16 cellular contexts compared by ENCODE assay signal in the genomic region with DNA sequence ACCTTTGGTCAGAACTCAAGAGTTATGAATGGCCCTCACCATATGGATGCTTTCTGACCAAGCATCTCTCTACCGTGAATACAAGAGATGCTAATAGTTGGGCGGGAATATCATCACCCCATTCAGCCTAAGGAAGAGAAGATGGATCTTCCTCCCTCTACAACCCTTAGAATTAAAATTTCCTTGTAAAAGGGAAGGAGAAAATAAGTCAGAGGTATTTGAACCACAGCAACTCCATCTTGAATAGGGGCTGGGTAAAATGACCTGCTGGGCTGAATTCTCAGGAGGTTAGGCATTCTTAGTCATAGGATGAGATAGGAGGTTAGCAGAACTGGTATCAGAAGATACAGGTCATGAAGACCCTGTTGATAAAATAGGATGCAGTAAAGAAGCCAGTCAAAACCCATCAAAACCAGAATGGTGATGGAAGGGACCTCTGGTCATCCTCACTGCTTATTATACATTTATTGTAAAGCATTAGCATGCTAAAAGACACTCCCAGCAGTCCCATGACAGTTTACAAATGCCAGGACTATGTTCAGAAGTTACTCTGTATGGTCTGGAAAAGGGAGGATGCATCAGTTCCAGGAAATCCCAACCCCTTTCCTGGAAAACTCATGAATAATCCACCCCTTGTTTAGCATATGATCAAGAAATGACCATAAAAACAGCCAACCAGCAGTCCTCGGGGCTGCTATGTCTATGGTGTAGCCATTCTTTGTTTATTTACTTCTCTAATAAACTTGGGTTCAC.
DNase-seq lines count a peak whose midpoint lies in the region; ATAC-seq and TF ChIP-seq lines count a peak whose summit lies in the region.
"Had no signal": no experiment of that assay in that cellular context is flagged by ENCODE, and none has a peak within 500 bp of the region (broad histone marks: within the 10 kb centered on the region; RNA-seq: fewer than 3 reads in every experiment).

No MANE protein-coding gene starts in this region.

- no peak overlapping the region for H3K4me3 Mint-ChIP-seq in activated CD4-positive, alpha-beta T cell treated with anti-CD3 and anti-CD28 coated beads, Interleukin-2, amount 10 ng/mL, durations not matched to agents 24 days and 14 days
- H3K4me3 Mint-ChIP-seq in endodermal cell: no peak overlapping the region
- H3K4me3 Mint-ChIP-seq: CD4-positive, CD25-positive, alpha-beta regulatory T cell had no signal

- peak; percentile 21 for DNase-seq in activated CD4-positive, alpha-beta T cell treated with anti-CD3 and anti-CD28 coated beads, Interleukin-2, amount 10 ng/mL, durations not matched to agents 24 days and 14 days
- DNase-seq in activated CD4-positive, alpha-beta T cell treated with anti-CD3 and anti-CD28 coated beads for 4 hours: no peak
- peak; percentile 3 for DNase-seq in fibroblast of gingiva (ENCODE audit: low read depth)
- DNase-seq in fibroblast of villous mesenchyme (ENCODE audit: low read depth): peak; percentile 57
- no peak for DNase-seq in endodermal cell
- DNase-seq: Calu3; CD4-positive, CD25-positive, alpha-beta regulatory T cell; DMS 273 treated with DMSO at 0.1 percent for 48 hours had no signal

- no peak overlapping the region for H3K27ac Mint-ChIP-seq in activated CD4-positive, alpha-beta T cell treated with anti-CD3 and anti-CD28 coated beads, Interleukin-2, amount 10 ng/mL, durations not matched to agents 24 days and 14 days
- H3K27ac Mint-ChIP-seq in endodermal cell: no peak overlapping the region

- ATAC-seq in GM18907 (IDR thresholded peaks at IDR 0.05; ENCODE audit: unreplicated experiment) (no peak), HG03159 (IDR thresholded peaks at IDR 0.05; ENCODE audit: unreplicated experiment) (no peak), GM18868 (IDR thresholded peaks at IDR 0.05; ENCODE audit: unreplicated experiment) (no peak)
- ATAC-seq: GM12878, HCT116 had no signal

- no peaks in the 10 kb centered on the region for H3K9me3 ChIP-seq in endodermal cell (ENCODE audit: control insufficient read depth, low read length)

- H3K4me3 ChIP-seq in fibroblast of villous mesenchyme (ENCODE audit: low read depth, low read length) (no peak overlapping the region), endodermal cell (ENCODE audit: low read length) (no peak overlapping the region)
- H3K4me3 ChIP-seq: BLaER1 treated with 17β-estradiol and CSF1 and Interleukin-3, amounts not matched to agents 10 nM and 100 nM; GM12878 had no signal

- H3K9ac ChIP-seq in endodermal cell (ENCODE audit: extremely low read depth, low read length, poor library complexity, severe bottlenecking): no peak overlapping the region
- H3K9ac ChIP-seq: BLaER1 treated with 17β-estradiol and CSF1 and Interleukin-3, amounts not matched to agents 10 nM and 100 nM had no signal

- H3K27me3 ChIP-seq in endodermal cell (ENCODE audit: control insufficient read depth, insufficient read depth, low read length, poor library complexity, severe bottlenecking): no peaks in the 10 kb centered on the region
- H3K27me3 ChIP-seq: BLaER1 treated with 17β-estradiol and CSF1 and Interleukin-3, amounts not matched to agents 10 nM and 100 nM had no signal

- no peak overlapping the region for H3K27ac ChIP-seq in endodermal cell (ENCODE audit: low read depth, low read length)
- H3K27ac ChIP-seq: 22Rv1; BLaER1 treated with 17β-estradiol and CSF1 and Interleukin-3, amounts not matched to agents 10 nM and 100 nM; HL-60 had no signal

- H3K4me1 Mint-ChIP-seq in activated CD4-positive, alpha-beta T cell treated with anti-CD3 and anti-CD28 coated beads, Interleukin-2, amount 10 ng/mL, durations not matched to agents 24 days and 14 days: no peaks in the 10 kb centered on the region
- peaks cover 6% of the 10 kb centered on the region for H3K4me1 Mint-ChIP-seq in endodermal cell

- intact Hi-C loops in activated CD4-positive, alpha-beta T cell treated with anti-CD3 and anti-CD28 coated beads, Interleukin-2, amount 10 ng/mL, durations not matched to agents 24 days and 14 days (cut with micrococcal nuclease): no loop called here

- no peaks in the 10 kb centered on the region for H3K36me3 Mint-ChIP-seq in activated CD4-positive, alpha-beta T cell treated with anti-CD3 and anti-CD28 coated beads, Interleukin-2, amount 10 ng/mL, durations not matched to agents 24 days and 14 days (ENCODE audit: low read depth)
- no peaks in the 10 kb centered on the region for H3K36me3 Mint-ChIP-seq in endodermal cell (ENCODE audit: low read depth)
- H3K36me3 Mint-ChIP-seq: CD4-positive, CD25-positive, alpha-beta regulatory T cell had no signal

- 89% methylated on average over 3 of the region's 3 CpGs; no CpG with 5 or more reads in 1 of the 2 experiments for WGBS in endodermal cell (ENCODE audit: insufficient coverage in 1 of 2, insufficient read length in 1 of 2), 2 experiments

- H3K27me3 Mint-ChIP-seq in activated CD4-positive, alpha-beta T cell treated with anti-CD3 and anti-CD28 coated beads, Interleukin-2, amount 10 ng/mL, durations not matched to agents 24 days and 14 days: no peaks in the 10 kb centered on the region
- no peaks in the 10 kb centered on the region for H3K27me3 Mint-ChIP-seq in endodermal cell (ENCODE audit: insufficient read depth)
- H3K27me3 Mint-ChIP-seq: CD4-positive, CD25-positive, alpha-beta regulatory T cell had no signal

- peaks cover 2% of the 10 kb centered on the region for H3K4me1 ChIP-seq in endodermal cell (ENCODE audit: control insufficient read depth, insufficient read depth, low read length)

- H3K9me3 Mint-ChIP-seq in activated CD4-positive, alpha-beta T cell treated with anti-CD3 and anti-CD28 coated beads, Interleukin-2, amount 10 ng/mL, durations not matched to agents 24 days and 14 days: no peaks in the 10 kb centered on the region
- H3K9me3 Mint-ChIP-seq in endodermal cell: no peaks in the 10 kb centered on the region
- H3K9me3 Mint-ChIP-seq: CD4-positive, CD25-positive, alpha-beta regulatory T cell had no signal

- no peaks in the 10 kb centered on the region for H3K36me3 ChIP-seq in endodermal cell (ENCODE audit: control insufficient read depth, insufficient read depth, low read length)

- no peak for TF ChIP-seq CTCF in fibroblast of villous mesenchyme (IDR thresholded peaks at IDR 0.05; ENCODE audit: insufficient read depth, low read depth, low read length)
- no peak for TF ChIP-seq CTCF in endodermal cell (conservative IDR thresholded peaks at IDR 0.05)

Comparison
In these comparisons a context has a peak if more than half of its experiments do, and no peak if none do; other contexts are left out.
1. DNase-seq: peak in activated CD4-positive, alpha-beta T cell treated with anti-CD3 and anti-CD28 coated beads, Interleukin-2, amount 10 ng/mL, durations not matched to agents 24 days and 14 days (single experiment), fibroblast of gingiva (single experiment) and fibroblast of villous mesenchyme (single experiment); none in activated CD4-positive, alpha-beta T cell treated with anti-CD3 and anti-CD28 coated beads for 4 hours (0 of 2) and endodermal cell (single experiment).